Comparison of ENCODE assay signal across 19 cellular contexts in genomic region chr1:76826072-76826827, GRCh38. TPM values are rescaled to one million over a fixed set of nuclear protein-coding genes. Genes with fewer than 3 reads are reported as not detected.
DNase-seq lines count a peak whose midpoint lies in the region; ATAC-seq, FAIRE-seq and TF ChIP-seq lines count a peak whose summit lies in the region.
"Had no signal": no experiment of that assay in that cellular context is flagged by ENCODE, and none has a peak within 500 bp of the region (broad histone marks: within the 10 kb centered on the region; RNA-seq: fewer than 3 reads in every experiment).

No MANE protein-coding gene starts in this region.

- H3K4me1 ChIP-seq in RWPE2 (ENCODE audit: insufficient read depth, poor library complexity, severe bottlenecking): no peaks in the 10 kb centered on the region
- H3K4me1 ChIP-seq in fibroblast of lung (ENCODE audit: control insufficient read depth, extremely low read depth, insufficient read depth, low read length): no peaks in the 10 kb centered on the region
- H3K4me1 ChIP-seq in skeletal muscle satellite cell (ENCODE audit: control insufficient read depth, insufficient read depth, low read length): peaks cover 11% of the 10 kb centered on the region
- H3K4me1 ChIP-seq in osteoblast (ENCODE audit: insufficient read depth, low read length): no peaks in the 10 kb centered on the region
- H3K4me1 ChIP-seq: uterus had no signal

- no peaks in the 10 kb centered on the region for H3K9me3 Mint-ChIP-seq in naive thymus-derived CD8-positive, alpha-beta T cell
- H3K9me3 Mint-ChIP-seq: activated naive CD4-positive, alpha-beta T cell treated with anti-CD3 and anti-CD28 coated beads for 36 hours; mesothelial cell of epicardium; stimulated activated naive CD8-positive, alpha-beta T cell treated with anti-CD3 and anti-CD28 coated beads, Interleukin-15, amount 100 ng/mL, for 72 hours had no signal

- DNase-seq in GM04503 (ENCODE audit: low read depth) (peak; percentile 25), RWPE2 (ENCODE audit: low spot score) (no peak), fibroblast of lung (ENCODE audit: low read depth in 2 of 2) (peak; percentile 33 to 76), DMS53 treated with DMSO at 0.1 percent for 48 hours (lab: John Stamatoyannopoulos, UW; ENCODE audit: unreplicated experiment) (no peak), osteoblast (ENCODE audit: insufficient read length, low spot score, missing footprints) (no peak), D721Med (ENCODE audit: insufficient read length, low spot score) (no peak)
- DNase-seq in naive thymus-derived CD8-positive, alpha-beta T cell: no peak
- DNase-seq: activated naive CD4-positive, alpha-beta T cell treated with anti-CD3 and anti-CD28 coated beads for 36 hours; Kasumi-1; NCI-H1694 treated with DMSO at 0.1 percent for 48 hours; PC-9; stimulated activated naive CD8-positive, alpha-beta T cell treated with anti-CD3 and anti-CD28 coated beads, Interleukin-15, amount 100 ng/mL, for 72 hours; uterus had no signal

- H3K79me2 ChIP-seq in fibroblast of lung (ENCODE audit: control insufficient read depth, insufficient read depth, low read length) (no peaks in the 10 kb centered on the region), osteoblast (ENCODE audit: insufficient read depth, low read length) (no peaks in the 10 kb centered on the region)

- H3K9ac ChIP-seq in fibroblast of lung (ENCODE audit: insufficient read depth, low read length) (no peak overlapping the region), skeletal muscle satellite cell (ENCODE audit: low read depth, low read length) (no peak overlapping the region)

- peaks cover 7 to 27% (median 11%) of the 10 kb centered on the region in 5 donors for H3K27me3 Mint-ChIP-seq in naive thymus-derived CD8-positive, alpha-beta T cell

- no peak overlapping the region for H3K27ac ChIP-seq in RWPE2 (ENCODE audit: poor library complexity, severe bottlenecking)
- no peak overlapping the region for H3K27ac ChIP-seq in fibroblast of lung (ENCODE audit: insufficient read depth, low read length)
- no peak overlapping the region for H3K27ac ChIP-seq in osteoblast (ENCODE audit: low read depth, low read length)
- H3K27ac ChIP-seq: PC-9, uterus had no signal

- no peak overlapping the region for H3K27ac Mint-ChIP-seq in naive thymus-derived CD8-positive, alpha-beta T cell
- H3K27ac Mint-ChIP-seq: activated naive CD4-positive, alpha-beta T cell treated with anti-CD3 and anti-CD28 coated beads for 36 hours; mesothelial cell of epicardium; stimulated activated naive CD8-positive, alpha-beta T cell treated with anti-CD3 and anti-CD28 coated beads, Interleukin-15, amount 100 ng/mL, for 72 hours had no signal

- H2AFZ ChIP-seq in fibroblast of lung (ENCODE audit: low read length) (no peak overlapping the region), osteoblast (ENCODE audit: low read length) (no peak overlapping the region)
- H2AFZ ChIP-seq: PC-9 had no signal

- H3K36me3 ChIP-seq in RWPE2 (ENCODE audit: low read depth) (no peaks in the 10 kb centered on the region), fibroblast of lung (ENCODE audit: control insufficient read depth, insufficient read depth, low read length) (no peaks in the 10 kb centered on the region), skeletal muscle satellite cell (ENCODE audit: insufficient read depth, low read length) (no peaks in the 10 kb centered on the region), osteoblast (ENCODE audit: insufficient read depth, low read length) (no peaks in the 10 kb centered on the region)
- H3K36me3 ChIP-seq: uterus had no signal

- POLR2A ChIA-PET in naive thymus-derived CD8-positive, alpha-beta T cell (lab: Charles Lee): no interaction called here

- H3K4me2 ChIP-seq in fibroblast of lung (ENCODE audit: extremely low read depth, insufficient read depth, low read length) (no peak overlapping the region), skeletal muscle satellite cell (ENCODE audit: low read length) (peak overlapping the region; percentile 22), osteoblast (ENCODE audit: insufficient read depth, low read length) (no peak overlapping the region)
- H3K4me2 ChIP-seq: PC-9 had no signal

- no peaks in the 10 kb centered on the region for H4K20me1 ChIP-seq in fibroblast of lung (ENCODE audit: control insufficient read depth, extremely low read depth, insufficient read depth, low read length)
- no peaks in the 10 kb centered on the region for H4K20me1 ChIP-seq in osteoblast (ENCODE audit: insufficient read depth, low read length)

- H3K27me3 ChIP-seq in RWPE2 (ENCODE audit: insufficient read depth, poor library complexity, severe bottlenecking): peaks cover 3% of the 10 kb centered on the region
- no peaks in the 10 kb centered on the region for H3K27me3 ChIP-seq in fibroblast of lung (ENCODE audit: control insufficient read depth, insufficient read depth, low read length)
- H3K27me3 ChIP-seq in skeletal muscle satellite cell (ENCODE audit: control insufficient read depth, insufficient read depth, low read length): no peaks in the 10 kb centered on the region
- no peaks in the 10 kb centered on the region for H3K27me3 ChIP-seq in osteoblast (ENCODE audit: insufficient read depth, low read length)
- H3K27me3 ChIP-seq: uterus had no signal

- TF ChIP-seq CTCF in RWPE2 (IDR thresholded peaks at IDR 0.05; ENCODE audit: poor library complexity, severe bottlenecking): no peak
- TF ChIP-seq CTCF in fibroblast of lung (conservative IDR thresholded peaks at IDR 0.05 in 1 of 2, IDR thresholded peaks at IDR 0.05 in 1 of 2; ENCODE audit: low read depth in 1 of 2, low read length in 2 of 2): no peak
- no peak for TF ChIP-seq CTCF in osteoblast (IDR thresholded peaks at IDR 0.05; ENCODE audit: extremely low read depth, low read depth, low read length)
- no peak for TF ChIP-seq CTCF in D721Med (IDR thresholded peaks at IDR 0.05; ENCODE audit: insufficient read depth, missing control alignments)

- H3K4me3 Mint-ChIP-seq in naive thymus-derived CD8-positive, alpha-beta T cell: no peak overlapping the region
- H3K4me3 Mint-ChIP-seq: activated naive CD4-positive, alpha-beta T cell treated with anti-CD3 and anti-CD28 coated beads for 36 hours; mesothelial cell of epicardium; stimulated activated naive CD8-positive, alpha-beta T cell treated with anti-CD3 and anti-CD28 coated beads, Interleukin-15, amount 100 ng/mL, for 72 hours had no signal

- peaks cover 0 to 9% (median 6%) of the 10 kb centered on the region in 4 donors for H3K4me1 Mint-ChIP-seq in naive thymus-derived CD8-positive, alpha-beta T cell

- ATAC-seq in RWPE2 (ENCODE audit: low read depth): peak; percentile 67; the same call in 2 of the 3 replicates
- no peak for ATAC-seq in naive thymus-derived CD8-positive, alpha-beta T cell
- ATAC-seq: activated CD4-positive, CD25-positive, alpha-beta regulatory T cell treated with anti-CD3 and anti-CD28 coated beads, Interleukin-2, amount 50 U/mL, for 24 hours; stimulated activated naive CD8-positive, alpha-beta T cell treated with anti-CD3 and anti-CD28 coated beads, Interleukin-15, amount 100 ng/mL, for 72 hours had no signal

- no peaks in the 10 kb centered on the region for H3K36me3 Mint-ChIP-seq in naive thymus-derived CD8-positive, alpha-beta T cell
- H3K36me3 Mint-ChIP-seq: mesothelial cell of epicardium had no signal

- H3K9me3 ChIP-seq in RWPE2 (ENCODE audit: severe bottlenecking) (no peaks in the 10 kb centered on the region), fibroblast of lung (ENCODE audit: control insufficient read depth, insufficient read depth, low read depth, low read length) (no peaks in the 10 kb centered on the region), skeletal muscle satellite cell (replicated peaks; ENCODE audit: low read length) (no peaks in the 10 kb centered on the region), osteoblast (ENCODE audit: low read depth, low read length) (no peaks in the 10 kb centered on the region)
- H3K9me3 ChIP-seq: uterus had no signal

- no peak for FAIRE-seq in D721Med (lab: Jason Lieb, UNC)
- FAIRE-seq: GM12892, islet of Langerhans had no signal

- H3K4me3 ChIP-seq in RWPE2 (ENCODE audit: severe bottlenecking): no peak overlapping the region
- no peak overlapping the region for H3K4me3 ChIP-seq in fibroblast of lung (replicated peaks in 1 of 4; ENCODE audit: control extremely low read depth in 1 of 4, insufficient read depth in 1 of 4, low read depth in 3 of 4, low read length in 4 of 4)
- no peak overlapping the region for H3K4me3 ChIP-seq in skeletal muscle satellite cell (ENCODE audit: low read length)
- H3K4me3 ChIP-seq in osteoblast (ENCODE audit: insufficient read depth, low read length): no peak overlapping the region
- H3K4me3 ChIP-seq: PC-9, uterus had no signal

RNA-seq across cellular contexts. Expression of gene ST6GALNAC5, which starts 41.0 kb away (rescaled TPM):
- 0.83 and 1.3 TPM in 2 replicates for total RNA-seq in fibroblast of lung
- 0.24 and 0.37 TPM in 2 replicates for polyA plus RNA-seq in fibroblast of lung
- polyA plus RNA-seq in fibroblast of lung (2012): 0.33 and 0.44 TPM in 2 replicates
- not detected in 2 replicates for polyA minus RNA-seq in fibroblast of lung (ENCODE audit: low replicate concordance)
- 0.25 TPM in 1 of 2 replicates, not detected in the other for total RNA-seq in skeletal muscle satellite cell (2012; rRNA removed)
- total RNA-seq in naive thymus-derived CD8-positive, alpha-beta T cell: not detected
- polyA plus RNA-seq in naive thymus-derived CD8-positive, alpha-beta T cell: under 1 TPM in 1 of 3 donors, not detected in 2; 0.09 TPM
- 0.88 and 1.1 TPM in 2 replicates for total RNA-seq in osteoblast
- total RNA-seq: activated naive CD4-positive, alpha-beta T cell treated with anti-CD3 and anti-CD28 coated beads for 36 hours; T-helper 1 cell treated with Interleukin-12 subunit alpha and Interleukin-12 subunit beta and Interleukin-4 antibody, amounts not matched to agents 30 ng/mL and 1 ng/mL, for 36 hours had no signal

Comparison
In these comparisons a context has a peak if more than half of its experiments do, and no peak if none do; other contexts are left out.
1. DNase-seq: peak in GM04503 (single experiment) and fibroblast of lung (2 of 2); none in RWPE2 (single experiment), naive thymus-derived CD8-positive, alpha-beta T cell (0 of 10), DMS53 treated with DMSO at 0.1 percent for 48 hours (single experiment), osteoblast (single experiment) and D721Med (single experiment).